In genomic region chr4:118839221-118839927, GRCh38 we compare ENCODE assay signal across 25 cellular contexts. TPM values are rescaled to one million over a fixed set of nuclear protein-coding genes. Genes with fewer than 3 reads are reported as not detected.
DNase-seq lines count a peak whose midpoint lies in the region; ATAC-seq and TF ChIP-seq lines count a peak whose summit lies in the region.
"Had no signal": no experiment of that assay in that cellular context is flagged by ENCODE, and none has a peak within 500 bp of the region (broad histone marks: within the 10 kb centered on the region; RNA-seq: fewer than 3 reads in every experiment).

No MANE protein-coding gene starts in this region.

- H3K4me2 ChIP-seq in Karpas-422 (ENCODE audit: low read depth, low read length, poor library complexity, severe bottlenecking), result peak overlapping the region; percentile 27
- H3K4me2 ChIP-seq: BLaER1 had no signal

- no peaks in the 10 kb centered on the region for H3K9me3 ChIP-seq in Karpas-422 (ENCODE audit: low read length)
- H3K9me3 ChIP-seq in tibial artery, result no peaks in the 10 kb centered on the region
- H3K9me3 ChIP-seq in lower lobe of right lung, result no peaks in the 10 kb centered on the region
- H3K9me3 ChIP-seq: BLaER1, Caco-2, MG63 had no signal

- H3K4me1 ChIP-seq in Karpas-422 (ENCODE audit: low read length) (peaks cover 36% of the 10 kb centered on the region), tibial artery (peaks cover 0 to 10% (median 0%) of the 10 kb centered on the region in 4 donors), lower lobe of right lung (peaks cover 13% of the 10 kb centered on the region)

- H3K79me2 ChIP-seq in Karpas-422 (ENCODE audit: low read length), result peaks cover 14% of the 10 kb centered on the region

- no peaks in the 10 kb centered on the region for H3K36me3 ChIP-seq in Karpas-422 (ENCODE audit: insufficient read depth, low read length)
- no peaks in the 10 kb centered on the region for H3K36me3 ChIP-seq in tibial artery
- H3K36me3 ChIP-seq in lower lobe of right lung, result no peaks in the 10 kb centered on the region
- H3K36me3 ChIP-seq: BLaER1, MG63 had no signal

- no peaks in the 10 kb centered on the region for H3K9me2 ChIP-seq in Karpas-422 (replicated peaks; ENCODE audit: insufficient read depth, low read length)

- intact Hi-C loops in activated CD8-positive, alpha-beta T cell treated with anti-CD3 and anti-CD28 coated beads for 36 hours (cut with micrococcal nuclease), result loop anchor here (1.0 kb wide), 1 partner anchor 67 kb away; no protein-coding TSS in a partner anchor
- intact Hi-C loops in tibial artery (cut with DNase I; ENCODE audit: low total_unique reads), result no loop called here
- intact Hi-C loops in lower lobe of right lung (cut with DNase I), result no loop called here

- peaks cover 4% of the 10 kb centered on the region for H3K36me3 Mint-ChIP-seq in activated CD8-positive, alpha-beta T cell treated with anti-CD3 and anti-CD28 coated beads for 36 hours (ENCODE audit: low read depth)
- H3K36me3 Mint-ChIP-seq: T-cell had no signal

- 0 out of 2 replicates have a peak overlapping the region, but pooled peaks have one; percentile 9 for H2AFZ ChIP-seq in Karpas-422 (ENCODE audit: low read length)

- CTCF ChIA-PET in activated CD8-positive, alpha-beta T cell treated with anti-CD3 and anti-CD28 coated beads for 36 hours (lab: Charles Lee), result interaction anchor here (0.7 to 4.4 kb wide), 21 partner anchors 8 to 153 kb away, joined by 3 to 30 read pairs (median 4); no protein-coding TSS in a partner anchor

- no peaks in the 10 kb centered on the region for H3K9me3 Mint-ChIP-seq in activated CD8-positive, alpha-beta T cell treated with anti-CD3 and anti-CD28 coated beads for 36 hours
- H3K9me3 Mint-ChIP-seq: CD4-positive, alpha-beta memory T cell; T-cell had no signal

- no peak overlapping the region for H3K27ac ChIP-seq in Karpas-422 (ENCODE audit: low read length)
- H3K27ac ChIP-seq in tibial artery, result no peak overlapping the region
- no peak overlapping the region for H3K27ac ChIP-seq in lower lobe of right lung
- H3K27ac ChIP-seq: BLaER1, RWPE1 had no signal

- H3K27me3 ChIP-seq in Karpas-422 (ENCODE audit: low read length) (no peaks in the 10 kb centered on the region), tibial artery (no peaks in the 10 kb centered on the region), lower lobe of right lung (ENCODE audit: low read depth) (no peaks in the 10 kb centered on the region)
- H3K27me3 ChIP-seq: BLaER1, MG63 had no signal

- H3K4me3 ChIP-seq in Karpas-422 (ENCODE audit: low read length) (no peak overlapping the region), fibroblast of villous mesenchyme (ENCODE audit: low read depth, low read length) (no peak overlapping the region), tibial artery (no peak overlapping the region), lower lobe of right lung (no peak overlapping the region)
- H3K4me3 ChIP-seq: BLaER1, MG63 had no signal

- DNase-seq in CD1c-positive myeloid dendritic cell (ENCODE audit: extremely low spot score) (peak; percentile 39), Karpas-422 (no peak), fibroblast of villous mesenchyme (ENCODE audit: low read depth) (peak; percentile 38), tibial artery (no peak), NCI-H2227 (lab: John Stamatoyannopoulos, UW; ENCODE audit: unreplicated experiment) (no peak), DMS53 (lab: John Stamatoyannopoulos, UW) (no peak), lower lobe of right lung (no peak)
- DNase-seq in activated CD8-positive, alpha-beta T cell treated with anti-CD3 and anti-CD28 coated beads for 36 hours, result peak; percentile 43
- DNase-seq: Caco-2; CD4-positive, alpha-beta memory T cell; DMS79 treated with DMSO at 0.1 percent for 48 hours; MG63; NCI-H1048; NCI-H1436; NCI-H187; NCI-H2081 treated with DMSO at 0.1 percent for 48 hours; NCI-H446 treated with DMSO at 0.1 percent for 48 hours; NCI-H526; SHP77; T-cell had no signal

- H3K4me3 Mint-ChIP-seq in activated CD8-positive, alpha-beta T cell treated with anti-CD3 and anti-CD28 coated beads for 36 hours, result no peak overlapping the region
- H3K4me3 Mint-ChIP-seq: T-cell had no signal

- peak; percentile 68 for TF ChIP-seq CTCF in activated CD8-positive, alpha-beta T cell treated with anti-CD3 and anti-CD28 coated beads for 36 hours (IDR thresholded peaks at IDR 0.05)
- peak; percentile 54 for TF ChIP-seq CTCF in fibroblast of villous mesenchyme (IDR thresholded peaks at IDR 0.05; ENCODE audit: insufficient read depth, low read depth, low read length)
- TF ChIP-seq CTCF in tibial artery (IDR thresholded peaks at IDR 0.05), result no peak
- TF ChIP-seq CTCF in lower lobe of right lung (IDR thresholded peaks at IDR 0.05), result no peak

- H4K20me1 ChIP-seq in Karpas-422 (ENCODE audit: insufficient read depth, low read depth, low read length), result no peaks in the 10 kb centered on the region
- H4K20me1 ChIP-seq: BLaER1 had no signal

- H3K27me3 Mint-ChIP-seq in activated CD8-positive, alpha-beta T cell treated with anti-CD3 and anti-CD28 coated beads for 36 hours, result no peaks in the 10 kb centered on the region

- no peak for ATAC-seq in activated CD8-positive, alpha-beta T cell treated with anti-CD3 and anti-CD28 coated beads for 36 hours
- ATAC-seq in lower lobe of right lung, result no peak
- ATAC-seq: HCT116, Panc1, T-cell had no signal

- POLR2A ChIA-PET in activated CD8-positive, alpha-beta T cell treated with anti-CD3 and anti-CD28 coated beads for 36 hours (lab: Charles Lee), result no interaction called here

- peaks cover 9% of the 10 kb centered on the region for H3K4me1 Mint-ChIP-seq in activated CD8-positive, alpha-beta T cell treated with anti-CD3 and anti-CD28 coated beads for 36 hours (ENCODE audit: low read depth)

- no peak overlapping the region; the same call in 1 of the 2 replicates for H3K9ac ChIP-seq in Karpas-422 (ENCODE audit: low read length)
- H3K9ac ChIP-seq: BLaER1 had no signal

- H3K27ac Mint-ChIP-seq in activated CD8-positive, alpha-beta T cell treated with anti-CD3 and anti-CD28 coated beads for 36 hours, result no peak overlapping the region
- H3K27ac Mint-ChIP-seq: T-cell had no signal

RNA-seq across cellular contexts. Expression of gene SEC24D, which starts 3.4 kb away (rescaled TPM):
- 45.6 and 65.0 TPM in 2 replicates for total RNA-seq in Karpas-422 (2014; rRNA removed; shearing (Covaris generic); ENCODE audit: low replicate concordance)
- total RNA-seq in activated CD8-positive, alpha-beta T cell treated with anti-CD3 and anti-CD28 coated beads for 36 hours, result 10 to 100 TPM; 25.2 to 26.4 TPM
- total RNA-seq in fibroblast of villous mesenchyme (103 and 134 TPM in 2 replicates), lower lobe of right lung (45.7 TPM)

RNA-seq across cellular contexts. Expression of gene SYNPO2, which starts 49.3 kb away (rescaled TPM):
- 0.94 and 1.2 TPM in 2 replicates for total RNA-seq in Karpas-422 (2014; rRNA removed; shearing (Covaris generic); ENCODE audit: low replicate concordance)
- under 1 TPM; 0.13 to 0.18 TPM for total RNA-seq in activated CD8-positive, alpha-beta T cell treated with anti-CD3 and anti-CD28 coated beads for 36 hours
- total RNA-seq in fibroblast of villous mesenchyme (139 and 194 TPM in 2 replicates), lower lobe of right lung (26.2 TPM)
- total RNA-seq: HT-29 had no signal

Comparison
In these comparisons a context has a peak if more than half of its experiments do, and no peak if none do; other contexts are left out.
1. DNase-seq: peak in CD1c-positive myeloid dendritic cell (single experiment), activated CD8-positive, alpha-beta T cell treated with anti-CD3 and anti-CD28 coated beads for 36 hours (single experiment) and fibroblast of villous mesenchyme (single experiment); none in Karpas-422 (single experiment), tibial artery (0 of 2), NCI-H2227 (single experiment), DMS53 (single experiment) and lower lobe of right lung (single experiment).
2. CTCF ChIP-seq: peak in activated CD8-positive, alpha-beta T cell treated with anti-CD3 and anti-CD28 coated beads for 36 hours (single experiment) and fibroblast of villous mesenchyme (single experiment); none in tibial artery (0 of 2) and lower lobe of right lung (single experiment).
3. RNA of gene SYNPO2, which starts 49.3 kb away (total RNA-seq): 139 to 194 TPM in fibroblast of villous mesenchyme and 26.2 TPM in lower lobe of right lung (single experiment); 0.94 to 1.2 TPM in Karpas-422 and 0.13 to 0.18 TPM in activated CD8-positive, alpha-beta T cell treated with anti-CD3 and anti-CD28 coated beads for 36 hours; every median in the first group is over 10 times any median in the second.